ENCODE assay signal across 1 cellular context in genomic region chr11:122747358-122747757, GRCh38.
TF ChIP-seq lines count a peak whose summit lies in the region.

No MANE protein-coding gene starts in this region.

TF ChIP-seq in IMR-90, 13 proteins besides CTCF, POLR2A, EP300 and RAD21:
- no peak for TF ChIP-seq BHLHE40 (IDR thresholded peaks at IDR 0.05; ENCODE audit: low read depth, low read length)
- no peak for TF ChIP-seq FOS (IDR thresholded peaks at IDR 0.05; ENCODE audit: low read depth, low read length)
- no peak for TF ChIP-seq MAZ (IDR thresholded peaks at IDR 0.05; ENCODE audit: borderline replicate concordance, low read depth, low read length)
- TF ChIP-seq SMC3 (IDR thresholded peaks at IDR 0.05; ENCODE audit: low read depth, low read length), result no peak
- TF ChIP-seq, protein P1, sequence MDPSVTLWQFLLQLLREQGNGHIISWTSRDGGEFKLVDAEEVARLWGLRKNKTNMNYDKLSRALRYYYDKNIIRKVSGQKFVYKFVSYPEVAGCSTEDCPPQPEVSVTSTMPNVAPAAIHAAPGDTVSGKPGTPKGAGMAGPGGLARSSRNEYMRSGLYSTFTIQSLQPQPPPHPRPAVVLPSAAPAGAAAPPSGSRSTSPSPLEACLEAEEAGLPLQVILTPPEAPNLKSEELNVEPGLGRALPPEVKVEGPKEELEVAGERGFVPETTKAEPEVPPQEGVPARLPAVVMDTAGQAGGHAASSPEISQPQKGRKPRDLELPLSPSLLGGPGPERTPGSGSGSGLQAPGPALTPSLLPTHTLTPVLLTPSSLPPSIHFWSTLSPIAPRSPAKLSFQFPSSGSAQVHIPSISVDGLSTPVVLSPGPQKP (IDR thresholded peaks at IDR 0.05; ENCODE audit: borderline replicate concordance, low read depth, low read length), result no peak
- TF ChIP-seq, protein P2, sequence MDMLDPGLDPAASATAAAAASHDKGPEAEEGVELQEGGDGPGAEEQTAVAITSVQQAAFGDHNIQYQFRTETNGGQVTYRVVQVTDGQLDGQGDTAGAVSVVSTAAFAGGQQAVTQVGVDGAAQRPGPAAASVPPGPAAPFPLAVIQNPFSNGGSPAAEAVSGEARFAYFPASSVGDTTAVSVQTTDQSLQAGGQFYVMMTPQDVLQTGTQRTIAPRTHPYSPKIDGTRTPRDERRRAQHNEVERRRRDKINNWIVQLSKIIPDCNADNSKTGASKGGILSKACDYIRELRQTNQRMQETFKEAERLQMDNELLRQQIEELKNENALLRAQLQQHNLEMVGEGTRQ (IDR thresholded peaks at IDR 0.05; ENCODE audit: low read depth, low read length), result no peak
- no peak for TF ChIP-seq MAFK (IDR thresholded peaks at IDR 0.05; ENCODE audit: low read depth, low read length)
- TF ChIP-seq RFX5 (IDR thresholded peaks at IDR 0.05; ENCODE audit: low read depth, low read length), result no peak
- no peak for TF ChIP-seq MXI1 (IDR thresholded peaks at IDR 0.05; ENCODE audit: borderline replicate concordance, low read depth, low read length)
- no peak for TF ChIP-seq CEBPB (IDR thresholded peaks at IDR 0.05; ENCODE audit: low read depth, low read length)
- no peak for TF ChIP-seq NFE2L2 (IDR thresholded peaks at IDR 0.05; ENCODE audit: low read depth, low read length)
